In the genomic region with DNA sequence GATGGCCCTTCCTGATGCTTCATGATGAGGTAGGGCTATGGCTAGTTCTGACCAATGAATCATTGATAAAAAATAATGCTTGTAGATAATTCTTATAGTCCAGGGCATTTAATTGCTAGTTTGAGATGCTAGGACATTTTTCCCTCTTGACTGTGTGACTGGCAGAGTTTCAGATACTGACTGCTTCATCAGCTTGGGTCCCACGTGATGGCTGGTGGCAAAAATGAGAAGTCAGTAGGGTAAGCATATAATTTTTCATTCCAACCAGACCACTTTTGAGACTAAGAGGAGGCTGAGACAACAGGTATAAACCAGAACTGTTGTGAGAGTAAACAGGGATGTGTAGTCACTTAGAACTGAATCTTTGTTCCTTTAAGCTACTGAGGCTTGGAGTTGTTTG, we compare ENCODE assay signal across 10 cellular contexts.
"Had no signal": no experiment of that assay in that cellular context is flagged by ENCODE, and none has a peak within 500 bp of the region (broad histone marks: within the 10 kb centered on the region; RNA-seq: fewer than 3 reads in every experiment).

No MANE protein-coding gene starts in this region.

- H3K4me1 ChIP-seq: HAP-1 had no signal

- FAIRE-seq: H1, HepG2 had no signal

- ATAC-seq: HCT116, HepG2 had no signal

- H3K4me3 ChIP-seq: GM23248, HAP-1 had no signal

- DNase-seq: GM23248, H7, HFFc6, KBM-7 had no signal

- H3K36me3 ChIP-seq: HAP-1 had no signal

- H3K9ac ChIP-seq: GM23248, KMS-11 had no signal

- H3K9me3 ChIP-seq: HAP-1 had no signal

- H3K4me2 ChIP-seq: KMS-11 had no signal

- H2AFZ ChIP-seq: GM23248 had no signal

- H3K27ac ChIP-seq: GM23248, HL-60, KMS-11 had no signal
